1 cellular context compared by ENCODE assay signal in the genomic region with DNA sequence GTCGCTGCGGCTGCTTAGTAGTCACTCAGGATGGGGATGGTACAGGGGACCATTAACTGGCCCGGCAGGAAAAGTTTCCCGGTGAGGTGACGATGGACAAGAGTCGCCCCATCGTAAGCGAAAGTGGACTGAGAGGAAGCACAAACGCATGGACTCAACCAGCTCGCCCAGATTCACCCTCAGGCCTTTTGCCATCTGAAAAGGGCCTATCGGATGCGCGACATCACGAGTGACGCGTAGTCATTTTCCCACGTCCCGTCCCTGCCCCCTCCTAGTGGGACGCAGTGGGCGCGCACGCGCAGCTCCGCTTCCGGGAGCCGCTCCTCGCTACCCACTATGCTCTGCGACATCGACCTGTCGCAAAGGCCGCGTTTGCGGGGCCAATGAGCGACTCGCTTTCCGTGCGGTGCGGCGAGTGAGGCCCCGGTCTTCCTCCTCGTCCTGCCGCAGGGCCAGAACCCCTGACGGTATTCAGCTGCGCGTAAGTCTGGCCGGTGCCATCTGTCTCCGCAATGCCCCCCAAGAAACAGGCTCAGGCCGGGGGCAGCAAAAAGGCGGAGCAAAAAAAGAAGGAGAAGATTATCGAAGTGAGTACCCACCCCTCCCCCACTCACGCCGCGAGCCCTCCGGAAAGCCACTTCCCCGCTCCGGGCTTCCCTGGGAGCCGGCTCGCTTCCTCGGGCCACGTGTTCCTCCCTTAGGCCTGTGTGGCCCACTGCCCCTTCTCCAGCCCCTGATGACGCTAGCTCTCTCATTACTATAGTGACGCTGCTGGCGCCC.
TF ChIP-seq lines count a peak whose summit lies in the region.

A gene (plus strand): TSS at position 390 of the 780 bp plus-strand sequence. CDS start 123 bp downstream, at position 513.

TF ChIP-seq in GM12878, 131 proteins besides CTCF, POLR2A, EP300 and RAD21 (continued from another document):
- TF ChIP-seq, protein P1, sequence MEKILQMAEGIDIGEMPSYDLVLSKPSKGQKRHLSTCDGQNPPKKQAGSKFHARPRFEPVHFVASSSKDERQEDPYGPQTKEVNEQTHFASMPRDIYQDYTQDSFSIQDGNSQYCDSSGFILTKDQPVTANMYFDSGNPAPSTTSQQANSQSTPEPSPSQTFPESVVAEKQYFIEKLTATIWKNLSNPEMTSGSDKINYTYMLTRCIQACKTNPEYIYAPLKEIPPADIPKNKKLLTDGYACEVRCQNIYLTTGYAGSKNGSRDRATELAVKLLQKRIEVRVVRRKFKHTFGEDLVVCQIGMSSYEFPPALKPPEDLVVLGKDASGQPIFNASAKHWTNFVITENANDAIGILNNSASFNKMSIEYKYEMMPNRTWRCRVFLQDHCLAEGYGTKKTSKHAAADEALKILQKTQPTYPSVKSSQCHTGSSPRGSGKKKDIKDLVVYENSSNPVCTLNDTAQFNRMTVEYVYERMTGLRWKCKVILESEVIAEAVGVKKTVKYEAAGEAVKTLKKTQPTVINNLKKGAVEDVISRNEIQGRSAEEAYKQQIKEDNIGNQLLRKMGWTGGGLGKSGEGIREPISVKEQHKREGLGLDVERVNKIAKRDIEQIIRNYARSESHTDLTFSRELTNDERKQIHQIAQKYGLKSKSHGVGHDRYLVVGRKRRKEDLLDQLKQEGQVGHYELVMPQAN (conservative IDR thresholded peaks at IDR 0.05): no peak; the same call in none of the 2 replicates
- TF ChIP-seq NFIC (IDR thresholded peaks at IDR 0.05; ENCODE audit: low read depth, low read length) (peak; percentile 23), KDM1A (IDR thresholded peaks at IDR 0.05; ENCODE audit: borderline replicate concordance) (no peak), NFXL1 (IDR thresholded peaks at IDR 0.05; ENCODE audit: borderline replicate concordance) (no peak), MEF2B (IDR thresholded peaks at IDR 0.05; ENCODE audit: partially characterized antibody, poor library complexity, severe bottlenecking) (no peak), CEBPB (IDR thresholded peaks at IDR 0.05; ENCODE audit: borderline replicate concordance in 1 of 2, low read depth in 2 of 2, low read length in 2 of 2) (no peak), CREM (IDR thresholded peaks at IDR 0.05; ENCODE audit: low read depth) (peak; percentile 83), PAX8 (IDR thresholded peaks at IDR 0.05) (no peak), SMARCA5 (IDR thresholded peaks at IDR 0.05) (peak; percentile 96), RBBP5 (conservative IDR thresholded peaks at IDR 0.05) (no peak), RB1 (IDR thresholded peaks at IDR 0.05; ENCODE audit: borderline replicate concordance) (peak; percentile 68; the same call in 1 of the 2 replicates), RCOR1 (conservative IDR thresholded peaks at IDR 0.05; ENCODE audit: low read depth, low read length) (no peak), TBL1XR1 (IDR thresholded peaks at IDR 0.05; ENCODE audit: low read depth, low read length) (peak; percentile 79; the same call in 1 of the 2 replicates), SRF (IDR thresholded peaks at IDR 0.05; ENCODE audit: low read depth in 2 of 2, low read length in 2 of 2) (peak; percentile 94 to 95), MEF2A (IDR thresholded peaks at IDR 0.05; ENCODE audit: insufficient read depth, low read depth, low read length) (no peak), SUPT20H (IDR thresholded peaks at IDR 0.05; ENCODE audit: borderline replicate concordance, control insufficient read depth, low read depth, low read length) (no peak), EZH2 (IDR thresholded peaks at IDR 0.05; ENCODE audit: borderline replicate concordance, control insufficient read depth, low read depth, low read length) (no peak), GATAD2B (conservative IDR thresholded peaks at IDR 0.05; ENCODE audit: low read depth) (peak; percentile 86), CBX3 (IDR thresholded peaks at IDR 0.05; ENCODE audit: borderline replicate concordance, low read depth) (no peak)
- TF ChIP-seq, protein P2, sequence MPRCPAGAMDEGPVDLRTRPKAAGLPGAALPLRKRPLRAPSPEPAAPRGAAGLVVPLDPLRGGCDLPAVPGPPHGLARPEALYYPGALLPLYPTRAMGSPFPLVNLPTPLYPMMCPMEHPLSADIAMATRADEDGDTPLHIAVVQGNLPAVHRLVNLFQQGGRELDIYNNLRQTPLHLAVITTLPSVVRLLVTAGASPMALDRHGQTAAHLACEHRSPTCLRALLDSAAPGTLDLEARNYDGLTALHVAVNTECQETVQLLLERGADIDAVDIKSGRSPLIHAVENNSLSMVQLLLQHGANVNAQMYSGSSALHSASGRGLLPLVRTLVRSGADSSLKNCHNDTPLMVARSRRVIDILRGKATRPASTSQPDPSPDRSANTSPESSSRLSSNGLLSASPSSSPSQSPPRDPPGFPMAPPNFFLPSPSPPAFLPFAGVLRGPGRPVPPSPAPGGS (IDR thresholded peaks at IDR 0.05; ENCODE audit: borderline replicate concordance, insufficient read depth, low read depth, low read length, poor library complexity, severe bottlenecking): no peak
- TF ChIP-seq, protein P3, sequence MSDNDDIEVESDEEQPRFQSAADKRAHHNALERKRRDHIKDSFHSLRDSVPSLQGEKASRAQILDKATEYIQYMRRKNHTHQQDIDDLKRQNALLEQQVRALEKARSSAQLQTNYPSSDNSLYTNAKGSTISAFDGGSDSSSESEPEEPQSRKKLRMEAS (IDR thresholded peaks at IDR 0.05; ENCODE audit: low read depth, low read length): peak; percentile 73
- TF ChIP-seq, protein P4, sequence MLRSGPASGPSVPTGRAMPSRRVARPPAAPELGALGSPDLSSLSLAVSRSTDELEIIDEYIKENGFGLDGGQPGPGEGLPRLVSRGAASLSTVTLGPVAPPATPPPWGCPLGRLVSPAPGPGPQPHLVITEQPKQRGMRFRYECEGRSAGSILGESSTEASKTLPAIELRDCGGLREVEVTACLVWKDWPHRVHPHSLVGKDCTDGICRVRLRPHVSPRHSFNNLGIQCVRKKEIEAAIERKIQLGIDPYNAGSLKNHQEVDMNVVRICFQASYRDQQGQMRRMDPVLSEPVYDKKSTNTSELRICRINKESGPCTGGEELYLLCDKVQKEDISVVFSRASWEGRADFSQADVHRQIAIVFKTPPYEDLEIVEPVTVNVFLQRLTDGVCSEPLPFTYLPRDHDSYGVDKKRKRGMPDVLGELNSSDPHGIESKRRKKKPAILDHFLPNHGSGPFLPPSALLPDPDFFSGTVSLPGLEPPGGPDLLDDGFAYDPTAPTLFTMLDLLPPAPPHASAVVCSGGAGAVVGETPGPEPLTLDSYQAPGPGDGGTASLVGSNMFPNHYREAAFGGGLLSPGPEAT (IDR thresholded peaks at IDR 0.05; ENCODE audit: low read depth): peak; percentile 68
